ENCODE assay signal across 1 cellular context in genomic region chr9:35844628-35845301, GRCh38.
TF ChIP-seq lines count a peak whose summit lies in the region.

No MANE protein-coding gene starts in this region.

TF ChIP-seq in H1, 55 proteins besides CTCF, POLR2A, EP300 and RAD21:
- TF ChIP-seq POLR2AphosphoS5 (IDR thresholded peaks at IDR 0.05; ENCODE audit: low read depth, low read length), result 0 out of 2 replicates have a peak, but pooled peaks have one; percentile 38
- TF ChIP-seq BCL11A (IDR thresholded peaks at IDR 0.05; ENCODE audit: low read depth in 2 of 2, low read length in 2 of 2), result no peak
- no peak for TF ChIP-seq CBX8 (IDR thresholded peaks at IDR 0.05; ENCODE audit: borderline replicate concordance, low read depth, low read length)
- peak; percentile 10 for TF ChIP-seq NANOG (IDR thresholded peaks at IDR 0.05; ENCODE audit: insufficient read depth, low read depth, low read length, poor library complexity, severe bottlenecking)
- TF ChIP-seq SP1 (IDR thresholded peaks at IDR 0.05; ENCODE audit: low read depth, low read length), result peak; percentile 69; the same call in 1 of the 2 replicates
- TF ChIP-seq TEAD4 (IDR thresholded peaks at IDR 0.05; ENCODE audit: low read depth, low read length), result peak; percentile 82; the same call in 1 of the 2 replicates
